In the genomic region with DNA sequence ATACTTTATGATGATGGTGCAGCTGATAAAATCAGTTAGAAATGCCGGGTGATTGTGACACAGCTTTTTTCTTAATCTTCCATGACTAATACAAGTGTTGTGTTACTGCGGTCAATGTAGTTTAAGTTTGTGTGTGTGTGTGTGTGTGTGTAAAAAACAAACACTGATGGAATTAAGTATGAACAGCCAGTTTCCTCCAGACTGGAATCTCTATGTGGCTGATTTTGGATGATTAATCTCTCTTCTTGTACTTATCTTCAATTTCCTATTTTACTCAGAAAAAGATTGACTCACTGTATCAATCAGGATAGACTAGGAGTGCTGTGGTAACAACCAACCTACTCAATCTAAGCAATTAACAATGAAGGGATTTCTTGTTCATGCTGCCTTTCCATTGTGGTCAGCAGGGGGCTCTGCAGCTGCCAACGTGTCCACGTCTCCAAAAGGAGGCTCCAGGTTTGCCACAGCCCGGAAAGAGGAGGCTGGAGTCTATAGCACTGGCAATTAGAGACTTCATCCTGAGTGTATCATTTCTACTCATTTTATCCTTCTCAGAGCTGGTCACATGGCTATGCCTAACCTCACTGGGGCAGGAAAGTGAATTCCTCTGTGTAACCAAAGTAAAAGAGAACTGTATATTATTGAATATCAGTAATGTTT, we compare ENCODE assay signal across 8 cellular contexts.
A peak's percentile ranks its signal among the peaks of the same experiment; 100 is the strongest.
DNase-seq lines count a peak whose midpoint lies in the region; TF ChIP-seq lines count a peak whose summit lies in the region.

No MANE protein-coding gene starts in this region.

- H3K36me3 Mint-ChIP-seq in activated T-cell treated with anti-CD3 and anti-CD28 coated beads, Interleukin-2, amount 50 U/mL, for 24 hours (ENCODE audit: low read depth) = peaks cover 16% of the 10 kb centered on the region
- H3K36me3 Mint-ChIP-seq in activated naive CD4-positive, alpha-beta T cell treated with anti-CD3 and anti-CD28 coated beads, Interleukin-2, amount 10 ng/mL, durations not matched to agents 7 days and 5 days = peaks cover 3% of the 10 kb centered on the region

- H3K27ac Mint-ChIP-seq in activated T-cell treated with anti-CD3 and anti-CD28 coated beads, Interleukin-2, amount 50 U/mL, for 24 hours = peak overlapping the region; percentile 5
- H3K27ac Mint-ChIP-seq in activated naive CD4-positive, alpha-beta T cell treated with anti-CD3 and anti-CD28 coated beads, Interleukin-2, amount 10 ng/mL, durations not matched to agents 7 days and 5 days = no peak overlapping the region

- peaks cover 0 to 23% (median 18%) of the 10 kb centered on the region in 4 donors for H3K4me1 ChIP-seq in liver (ENCODE audit: control insufficient read depth in 4 of 4, insufficient read depth in 4 of 4, low read length in 3 of 4)

- CTCF ChIA-PET in activated naive CD4-positive, alpha-beta T cell treated with anti-CD3 and anti-CD28 coated beads, Interleukin-2, amount 10 ng/mL, durations not matched to agents 7 days and 5 days (lab: Charles Lee) = interaction anchor here (1.0 kb wide), 1 partner anchor 76 kb away, joined by 3 read pairs; no protein-coding TSS in a partner anchor

- TF ChIP-seq CTCF in astrocyte of the spinal cord (IDR thresholded peaks at IDR 0.05; ENCODE audit: low read depth, low read length) (peak; percentile 62), liver (IDR thresholded peaks at IDR 0.05; ENCODE audit: low read depth, low read length, missing input control) (peak; percentile 28)

- no peak overlapping the region for H3K4me3 ChIP-seq in MG63
- H3K4me3 ChIP-seq in astrocyte of the spinal cord (ENCODE audit: low read depth, low read length) = no peak overlapping the region
- H3K4me3 ChIP-seq in liver (ENCODE audit: low read depth in 1 of 3, low read length in 3 of 3) = no peak overlapping the region

- DNase-seq in activated T-cell treated with anti-CD3 and anti-CD28 coated beads, Interleukin-2, amount 50 U/mL, for 24 hours = no peak
- DNase-seq in activated T-cell treated with anti-CD3 and anti-CD28 coated beads for 4 hours (no peak), MG63 (peak; percentile 70), astrocyte of the spinal cord (ENCODE audit: low read depth, low spot score) (peak; percentile 85), putamen (ENCODE audit: low spot score) (no peak)
- no peak for DNase-seq in stimulated activated naive CD4-positive, alpha-beta T cell treated with Interleukin-2 at 50 U/mL for 16 hours (lab: John Stamatoyannopoulos, UW)
- no peak for DNase-seq in activated naive CD4-positive, alpha-beta T cell treated with anti-CD3 and anti-CD28 coated beads, Interleukin-2, amount 10 ng/mL, durations not matched to agents 7 days and 5 days

- peak in 1 of 2 donors; percentile 28 for TF ChIP-seq RAD21 in liver (IDR thresholded peaks at IDR 0.05)

- H3K36me3 ChIP-seq in MG63 (peaks cover 14% of the 10 kb centered on the region), liver (ENCODE audit: control insufficient read depth in 4 of 4, insufficient read depth in 3 of 4, low read depth in 1 of 4, low read length in 3 of 4) (no peaks in the 10 kb centered on the region)

- no peak overlapping the region for H3K27ac ChIP-seq in liver (ENCODE audit: low read depth in 1 of 2, low read length in 2 of 2)

- in situ Hi-C loops in astrocyte of the spinal cord (cut with HindIII; ENCODE audit: low sequenced_read_pairs) = no loop called here

- peaks cover 8% of the 10 kb centered on the region for H3K4me1 Mint-ChIP-seq in activated T-cell treated with anti-CD3 and anti-CD28 coated beads, Interleukin-2, amount 50 U/mL, for 24 hours (ENCODE audit: low read depth)
- no peaks in the 10 kb centered on the region for H3K4me1 Mint-ChIP-seq in activated naive CD4-positive, alpha-beta T cell treated with anti-CD3 and anti-CD28 coated beads, Interleukin-2, amount 10 ng/mL, durations not matched to agents 7 days and 5 days

- H3K9ac ChIP-seq in liver (ENCODE audit: low read depth in 1 of 2, low read length in 2 of 2) = no peak overlapping the region

- H3K27me3 ChIP-seq in MG63 (no peaks in the 10 kb centered on the region), liver (ENCODE audit: control insufficient read depth in 4 of 4, insufficient read depth in 4 of 4, low read length in 3 of 4) (no peaks in the 10 kb centered on the region)

- WGBS in liver = 61% methylated on average over 5 of the region's 5 CpGs

- H3K27me3 Mint-ChIP-seq in activated T-cell treated with anti-CD3 and anti-CD28 coated beads, Interleukin-2, amount 50 U/mL, for 24 hours = no peaks in the 10 kb centered on the region
- H3K27me3 Mint-ChIP-seq in activated naive CD4-positive, alpha-beta T cell treated with anti-CD3 and anti-CD28 coated beads, Interleukin-2, amount 10 ng/mL, durations not matched to agents 7 days and 5 days = no peaks in the 10 kb centered on the region

- no peaks in the 10 kb centered on the region; the same call in 1 of the 2 replicates for H3K9me3 ChIP-seq in MG63
- H3K9me3 ChIP-seq in liver (ENCODE audit: control insufficient read depth in 4 of 4, low read length in 3 of 4) = no peaks in the 10 kb centered on the region

- H3K4me3 Mint-ChIP-seq in activated T-cell treated with anti-CD3 and anti-CD28 coated beads, Interleukin-2, amount 50 U/mL, for 24 hours = no peak overlapping the region
- no peak overlapping the region for H3K4me3 Mint-ChIP-seq in activated naive CD4-positive, alpha-beta T cell treated with anti-CD3 and anti-CD28 coated beads, Interleukin-2, amount 10 ng/mL, durations not matched to agents 7 days and 5 days

- H3K9me3 Mint-ChIP-seq in activated T-cell treated with anti-CD3 and anti-CD28 coated beads, Interleukin-2, amount 50 U/mL, for 24 hours = no peaks in the 10 kb centered on the region
- no peaks in the 10 kb centered on the region for H3K9me3 Mint-ChIP-seq in activated naive CD4-positive, alpha-beta T cell treated with anti-CD3 and anti-CD28 coated beads, Interleukin-2, amount 10 ng/mL, durations not matched to agents 7 days and 5 days

TF ChIP-seq in liver, 16 proteins besides CTCF, POLR2A, EP300 and RAD21:
- TF ChIP-seq TAF1 (conservative IDR thresholded peaks at IDR 0.05) (no peak), ZBTB33 (IDR thresholded peaks at IDR 0.05) (no peak), FOXA1 (IDR thresholded peaks at IDR 0.05) (no peak), HNF4A (conservative IDR thresholded peaks at IDR 0.05) (no peak), ATF3 (IDR thresholded peaks at IDR 0.05) (no peak), JUND (IDR thresholded peaks at IDR 0.05) (no peak), SP1 (IDR thresholded peaks at IDR 0.05) (no peak), NR2F2 (IDR thresholded peaks at IDR 0.05) (no peak), RXRA (IDR thresholded peaks at IDR 0.05) (no peak), YY1 (IDR thresholded peaks at IDR 0.05) (no peak), FOXA2 (IDR thresholded peaks at IDR 0.05) (no peak), EGR1 (IDR thresholded peaks at IDR 0.05; ENCODE audit: low read depth in 2 of 2) (no peak), GABPA (IDR thresholded peaks at IDR 0.05 in 1 of 2, conservative IDR thresholded peaks at IDR 0.05 in 1 of 2) (no peak), HNF4G (IDR thresholded peaks at IDR 0.05) (no peak)
- TF ChIP-seq, protein P1, sequence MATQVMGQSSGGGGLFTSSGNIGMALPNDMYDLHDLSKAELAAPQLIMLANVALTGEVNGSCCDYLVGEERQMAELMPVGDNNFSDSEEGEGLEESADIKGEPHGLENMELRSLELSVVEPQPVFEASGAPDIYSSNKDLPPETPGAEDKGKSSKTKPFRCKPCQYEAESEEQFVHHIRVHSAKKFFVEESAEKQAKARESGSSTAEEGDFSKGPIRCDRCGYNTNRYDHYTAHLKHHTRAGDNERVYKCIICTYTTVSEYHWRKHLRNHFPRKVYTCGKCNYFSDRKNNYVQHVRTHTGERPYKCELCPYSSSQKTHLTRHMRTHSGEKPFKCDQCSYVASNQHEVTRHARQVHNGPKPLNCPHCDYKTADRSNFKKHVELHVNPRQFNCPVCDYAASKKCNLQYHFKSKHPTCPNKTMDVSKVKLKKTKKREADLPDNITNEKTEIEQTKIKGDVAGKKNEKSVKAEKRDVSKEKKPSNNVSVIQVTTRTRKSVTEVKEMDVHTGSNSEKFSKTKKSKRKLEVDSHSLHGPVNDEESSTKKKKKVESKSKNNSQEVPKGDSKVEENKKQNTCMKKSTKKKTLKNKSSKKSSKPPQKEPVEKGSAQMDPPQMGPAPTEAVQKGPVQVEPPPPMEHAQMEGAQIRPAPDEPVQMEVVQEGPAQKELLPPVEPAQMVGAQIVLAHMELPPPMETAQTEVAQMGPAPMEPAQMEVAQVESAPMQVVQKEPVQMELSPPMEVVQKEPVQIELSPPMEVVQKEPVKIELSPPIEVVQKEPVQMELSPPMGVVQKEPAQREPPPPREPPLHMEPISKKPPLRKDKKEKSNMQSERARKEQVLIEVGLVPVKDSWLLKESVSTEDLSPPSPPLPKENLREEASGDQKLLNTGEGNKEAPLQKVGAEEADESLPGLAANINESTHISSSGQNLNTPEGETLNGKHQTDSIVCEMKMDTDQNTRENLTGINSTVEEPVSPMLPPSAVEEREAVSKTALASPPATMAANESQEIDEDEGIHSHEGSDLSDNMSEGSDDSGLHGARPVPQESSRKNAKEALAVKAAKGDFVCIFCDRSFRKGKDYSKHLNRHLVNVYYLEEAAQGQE (IDR thresholded peaks at IDR 0.05) = no peak
- TF ChIP-seq, protein P2, sequence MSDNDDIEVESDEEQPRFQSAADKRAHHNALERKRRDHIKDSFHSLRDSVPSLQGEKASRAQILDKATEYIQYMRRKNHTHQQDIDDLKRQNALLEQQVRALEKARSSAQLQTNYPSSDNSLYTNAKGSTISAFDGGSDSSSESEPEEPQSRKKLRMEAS (IDR thresholded peaks at IDR 0.05) = no peak

Comparison
In these comparisons a context has a peak if more than half of its experiments do, and no peak if none do; other contexts are left out.
1. DNase-seq: peak in MG63 (single experiment) and astrocyte of the spinal cord (single experiment); none in activated T-cell treated with anti-CD3 and anti-CD28 coated beads, Interleukin-2, amount 50 U/mL, for 24 hours (single experiment), activated T-cell treated with anti-CD3 and anti-CD28 coated beads for 4 hours (single experiment), putamen (single experiment), stimulated activated naive CD4-positive, alpha-beta T cell treated with Interleukin-2 at 50 U/mL for 16 hours (single experiment) and activated naive CD4-positive, alpha-beta T cell treated with anti-CD3 and anti-CD28 coated beads, Interleukin-2, amount 10 ng/mL, durations not matched to agents 7 days and 5 days (single experiment).